ENCODE assay signal across 3 cellular contexts in genomic region chr1:15306352-15306751, GRCh38. TPM values are rescaled to one million over a fixed set of nuclear protein-coding genes. Genes with fewer than 3 reads are reported as not detected.
"Had no signal": no experiment of that assay in that cellular context is flagged by ENCODE, and none has a peak within 500 bp of the region (broad histone marks: within the 10 kb centered on the region; RNA-seq: fewer than 3 reads in every experiment).

No MANE protein-coding gene starts in this region.

RNA-seq across cellular contexts. Expression of gene FHAD1, which starts 59.3 kb away (rescaled TPM):
- total RNA-seq: OCI-LY7, Right ventricle myocardium inferior, Right ventricle myocardium superior had no signal
